15 cellular contexts compared by ENCODE assay signal in genomic region chr16:19687279-19687678, GRCh38. TPM values are rescaled to one million over a fixed set of nuclear protein-coding genes. Genes with fewer than 3 reads are reported as not detected.
DNase-seq lines count a peak whose midpoint lies in the region; ATAC-seq and TF ChIP-seq lines count a peak whose summit lies in the region.
"Had no signal": no experiment of that assay in that cellular context is flagged by ENCODE, and none has a peak within 500 bp of the region (broad histone marks: within the 10 kb centered on the region; RNA-seq: fewer than 3 reads in every experiment).

No MANE protein-coding gene starts in this region.

- peak overlapping the region; percentile 46 for H3K4me2 ChIP-seq in neural progenitor cell

- peaks cover 5% of the 10 kb centered on the region for H3K9me3 ChIP-seq in HUES48 (ENCODE audit: control insufficient read depth, insufficient read depth, low read length)
- peaks cover 12% of the 10 kb centered on the region for H3K9me3 ChIP-seq in endodermal cell (ENCODE audit: control insufficient read depth, low read length)
- no peaks in the 10 kb centered on the region for H3K9me3 ChIP-seq in neural progenitor cell (ENCODE audit: low read depth)

- H3K4me1 ChIP-seq in HUES48 (ENCODE audit: control insufficient read depth, insufficient read depth, low read length) = no peaks in the 10 kb centered on the region
- H3K4me1 ChIP-seq in endodermal cell (ENCODE audit: control insufficient read depth, insufficient read depth, low read length) = peaks cover 7% of the 10 kb centered on the region
- peaks cover 9% of the 10 kb centered on the region for H3K4me1 ChIP-seq in neural progenitor cell

- H3K9me3 Mint-ChIP-seq in endodermal cell = peaks cover 16% of the 10 kb centered on the region
- H3K9me3 Mint-ChIP-seq in neural progenitor cell = peaks cover 4% of the 10 kb centered on the region
- no peaks in the 10 kb centered on the region for H3K9me3 Mint-ChIP-seq in type B pancreatic cell

- no peak for ATAC-seq in HG03520 (IDR thresholded peaks at IDR 0.05; ENCODE audit: unreplicated experiment)
- ATAC-seq: HepG2 had no signal

- DNase-seq in endodermal cell (peak; percentile 85), neural progenitor cell (ENCODE audit: low spot score) (peak; percentile 60), type B pancreatic cell (ENCODE audit: extremely low spot score, unreplicated experiment) (no peak), MV-4-11 (lab: John Stamatoyannopoulos, UW) (no peak), NCI-H1436 (lab: John Stamatoyannopoulos, UW) (no peak)
- DNase-seq: C1 segment of cervical spinal cord, DND-41, GF-D8, HFFc6, NCI-H1092, NCI-H1694 treated with DMSO at 0.1 percent for 48 hours, NCI-H526 treated with DMSO at 0.1 percent for 48 hours had no signal

- H4K20me1 ChIP-seq in neural progenitor cell (ENCODE audit: low read depth) = peaks cover 8% of the 10 kb centered on the region

- H2AFZ ChIP-seq in neural progenitor cell (replicated peaks) = no peak overlapping the region

- WGBS in endodermal cell (ENCODE audit: insufficient coverage in 1 of 2, insufficient read length in 1 of 2), 2 experiments = 45 to 78% methylated on average over 5 to 7 of the region's 7 CpGs

- H3K27me3 ChIP-seq in HUES48 (ENCODE audit: control insufficient read depth, insufficient read depth, low read length) = no peaks in the 10 kb centered on the region
- H3K27me3 ChIP-seq in endodermal cell (ENCODE audit: control insufficient read depth, insufficient read depth, low read length, poor library complexity, severe bottlenecking) = no peaks in the 10 kb centered on the region
- H3K27me3 ChIP-seq in neural progenitor cell = no peaks in the 10 kb centered on the region

- H3K36me3 Mint-ChIP-seq in endodermal cell (ENCODE audit: low read depth) = peaks cover 85% of the 10 kb centered on the region
- H3K36me3 Mint-ChIP-seq in neural progenitor cell = peaks cover 37% of the 10 kb centered on the region
- peaks cover 38% of the 10 kb centered on the region for H3K36me3 Mint-ChIP-seq in type B pancreatic cell

- H3K27me3 Mint-ChIP-seq in endodermal cell (ENCODE audit: insufficient read depth) (no peaks in the 10 kb centered on the region), neural progenitor cell (ENCODE audit: insufficient read depth, low read depth) (peaks cover 3% of the 10 kb centered on the region), type B pancreatic cell (no peaks in the 10 kb centered on the region)

- TF ChIP-seq CTCF in endodermal cell (conservative IDR thresholded peaks at IDR 0.05) = no peak
- TF ChIP-seq CTCF in neural progenitor cell (IDR thresholded peaks at IDR 0.05) = no peak
- no peak for TF ChIP-seq CTCF in type B pancreatic cell (conservative IDR thresholded peaks at IDR 0.05)

- H3K36me3 ChIP-seq in HUES48 (ENCODE audit: control insufficient read depth, insufficient read depth, low read length) (peaks cover 65% of the 10 kb centered on the region), endodermal cell (ENCODE audit: control insufficient read depth, insufficient read depth, low read length) (peaks cover 43% of the 10 kb centered on the region), neural progenitor cell (peaks cover 4% of the 10 kb centered on the region)

- H3K4me3 ChIP-seq in HUES48 (ENCODE audit: low read depth, low read length) (no peak overlapping the region), endodermal cell (ENCODE audit: low read length) (no peak overlapping the region), neural progenitor cell (no peak overlapping the region)

- H3K4me1 Mint-ChIP-seq in endodermal cell (peaks cover 7% of the 10 kb centered on the region), neural progenitor cell (peaks cover 19% of the 10 kb centered on the region), type B pancreatic cell (ENCODE audit: unreplicated experiment) (peaks cover 8% of the 10 kb centered on the region)

- peaks cover 13% of the 10 kb centered on the region for H3F3A ChIP-seq in neural progenitor cell (ENCODE audit: low read depth)

- peak overlapping the region; percentile 94 for H3K27ac Mint-ChIP-seq in endodermal cell
- H3K27ac Mint-ChIP-seq in neural progenitor cell = peak overlapping the region; percentile 93
- H3K27ac Mint-ChIP-seq in type B pancreatic cell = peak overlapping the region; percentile 56
- H3K27ac Mint-ChIP-seq: HFFc6 had no signal

- no peak overlapping the region for H3K9ac ChIP-seq in HUES48 (ENCODE audit: low read depth, low read length)
- no peak overlapping the region for H3K9ac ChIP-seq in endodermal cell (ENCODE audit: extremely low read depth, low read length, poor library complexity, severe bottlenecking)
- no peak overlapping the region for H3K9ac ChIP-seq in neural progenitor cell

- H3K79me2 ChIP-seq in neural progenitor cell (ENCODE audit: low read depth) = no peaks in the 10 kb centered on the region

- H3K4me3 Mint-ChIP-seq in endodermal cell = no peak overlapping the region
- H3K4me3 Mint-ChIP-seq in neural progenitor cell = peak overlapping the region; percentile 53
- no peak overlapping the region for H3K4me3 Mint-ChIP-seq in type B pancreatic cell
- H3K4me3 Mint-ChIP-seq: HFFc6 had no signal

- H3K27ac ChIP-seq in HUES48 (ENCODE audit: low read depth, low read length) = peak overlapping the region; percentile 47
- H3K27ac ChIP-seq in endodermal cell (ENCODE audit: low read depth, low read length) = peak overlapping the region; percentile 67
- H3K27ac ChIP-seq in neural progenitor cell = peak overlapping the region; percentile 48

RNA-seq across cellular contexts. Expression of gene KNOP1, which starts 30.7 kb away (rescaled TPM):
- 10 to 100 TPM; 83.9 to 95.9 TPM for total RNA-seq in endodermal cell
- 57.7 TPM for polyA plus RNA-seq in endodermal cell (2013, experiment 1 of 2)
- polyA plus RNA-seq in endodermal cell (2013, experiment 2 of 2) = 62.8 TPM
- 126 and 130 TPM in 2 replicates for total RNA-seq in neural progenitor cell (ENCODE audit: low replicate concordance)
- total RNA-seq in type B pancreatic cell (ENCODE audit: low replicate concordance) = 44.1 and 54.9 TPM in 2 replicates

RNA-seq across cellular contexts. Expression of gene IQCK, which starts 30.8 kb away (rescaled TPM):
- total RNA-seq in endodermal cell (10 to 100 TPM; 21.1 to 30.1 TPM), neural progenitor cell (ENCODE audit: low replicate concordance) (22.1 and 25.3 TPM in 2 replicates), type B pancreatic cell (ENCODE audit: low replicate concordance) (11.8 and 23.0 TPM in 2 replicates)
- polyA plus RNA-seq in endodermal cell (2013, experiment 1 of 2) = 21.5 TPM
- polyA plus RNA-seq in endodermal cell (2013, experiment 2 of 2) = 19.6 TPM

Comparison
In these comparisons a context has a peak if more than half of its experiments do, and no peak if none do; other contexts are left out.
1. DNase-seq: peak in endodermal cell (single experiment) and neural progenitor cell (single experiment); none in type B pancreatic cell (single experiment), MV-4-11 (single experiment) and NCI-H1436 (single experiment).
2. Peak in every context shown above with its lines, with median percentiles within 50 percentile points of each other: H3K27ac ChIP-seq and H3K27ac Mint-ChIP-seq.